ENCODE assay signal across 19 cellular contexts in genomic region chr4:24614881-24615280, GRCh38. TPM values are rescaled to one million over a fixed set of nuclear protein-coding genes. Genes with fewer than 3 reads are reported as not detected.
DNase-seq lines count a peak whose midpoint lies in the region; ATAC-seq and TF ChIP-seq lines count a peak whose summit lies in the region.
"Had no signal": no experiment of that assay in that cellular context is flagged by ENCODE, and none has a peak within 500 bp of the region (broad histone marks: within the 10 kb centered on the region; RNA-seq: fewer than 3 reads in every experiment).

No MANE protein-coding gene starts in this region.

- no peaks in the 10 kb centered on the region for H4K20me1 ChIP-seq in GM23338 (replicated peaks; ENCODE audit: insufficient read depth)
- H4K20me1 ChIP-seq: BLaER1 had no signal

- H3K4me1 Mint-ChIP-seq in activated CD4-positive, alpha-beta T cell treated with anti-CD3 and anti-CD28 coated beads for 36 hours: peaks cover 6% of the 10 kb centered on the region
- no peaks in the 10 kb centered on the region for H3K4me1 Mint-ChIP-seq in GM23338
- peaks cover 8% of the 10 kb centered on the region for H3K4me1 Mint-ChIP-seq in stimulated activated naive CD8-positive, alpha-beta T cell treated with anti-CD3 and anti-CD28 coated beads, Interleukin-15, amount 100 ng/mL, for 72 hours
- H3K4me1 Mint-ChIP-seq: CD4-positive, alpha-beta memory T cell had no signal

- H3F3A ChIP-seq in GM23338 (replicated peaks; ENCODE audit: low read depth): no peaks in the 10 kb centered on the region

- no peak overlapping the region for H3K4me3 Mint-ChIP-seq in activated CD4-positive, alpha-beta T cell treated with anti-CD3 and anti-CD28 coated beads for 36 hours
- no peak overlapping the region for H3K4me3 Mint-ChIP-seq in GM23338
- no peak overlapping the region for H3K4me3 Mint-ChIP-seq in stimulated activated naive CD8-positive, alpha-beta T cell treated with anti-CD3 and anti-CD28 coated beads, Interleukin-15, amount 100 ng/mL, for 72 hours
- H3K4me3 Mint-ChIP-seq: CD14-positive monocyte; CD4-positive, alpha-beta memory T cell; HFFc6; IgD-negative memory B cell had no signal

- POLR2A ChIA-PET in activated CD4-positive, alpha-beta T cell treated with anti-CD3 and anti-CD28 coated beads for 36 hours (lab: Charles Lee): no interaction called here

- CTCF ChIA-PET in activated CD4-positive, alpha-beta T cell treated with anti-CD3 and anti-CD28 coated beads for 36 hours (lab: Charles Lee): interaction anchor here (1.7 kb wide), 1 partner anchor 10 kb away, joined by 4 read pairs; no protein-coding TSS in a partner anchor

- no peak for TF ChIP-seq CTCF in GM23338 (conservative IDR thresholded peaks at IDR 0.05; ENCODE audit: low read depth in 2 of 2)
- TF ChIP-seq CTCF in lower lobe of right lung (IDR thresholded peaks at IDR 0.05): no peak

- H3K4me2 ChIP-seq in GM23338: no peak overlapping the region
- H3K4me2 ChIP-seq: BLaER1 had no signal

- no peak overlapping the region for H3K27ac Mint-ChIP-seq in activated CD4-positive, alpha-beta T cell treated with anti-CD3 and anti-CD28 coated beads for 36 hours
- no peak overlapping the region for H3K27ac Mint-ChIP-seq in GM23338
- no peak overlapping the region for H3K27ac Mint-ChIP-seq in stimulated activated naive CD8-positive, alpha-beta T cell treated with anti-CD3 and anti-CD28 coated beads, Interleukin-15, amount 100 ng/mL, for 72 hours
- H3K27ac Mint-ChIP-seq: CD14-positive monocyte, HFFc6, IgD-negative memory B cell had no signal

- H3K27me3 ChIP-seq in GM23338 (ENCODE audit: insufficient read depth) (no peaks in the 10 kb centered on the region), lower lobe of right lung (ENCODE audit: low read depth) (no peaks in the 10 kb centered on the region)
- H3K27me3 ChIP-seq: BLaER1 had no signal

- H3K36me3 ChIP-seq in GM23338 (ENCODE audit: insufficient read depth) (no peaks in the 10 kb centered on the region), lower lobe of right lung (no peaks in the 10 kb centered on the region)
- H3K36me3 ChIP-seq: BLaER1 had no signal

- peak overlapping the region; percentile 63; the same call in 1 of the 2 replicates for H2AFZ ChIP-seq in GM23338
- H2AFZ ChIP-seq: GM23248 had no signal

- H3K27me3 Mint-ChIP-seq in activated CD4-positive, alpha-beta T cell treated with anti-CD3 and anti-CD28 coated beads for 36 hours: peaks cover 2% of the 10 kb centered on the region
- H3K27me3 Mint-ChIP-seq in GM23338 (ENCODE audit: insufficient read depth, low read depth, poor library complexity): peaks cover 2% of the 10 kb centered on the region
- H3K27me3 Mint-ChIP-seq in stimulated activated naive CD8-positive, alpha-beta T cell treated with anti-CD3 and anti-CD28 coated beads, Interleukin-15, amount 100 ng/mL, for 72 hours: peaks cover 7% of the 10 kb centered on the region

- peaks cover 6% of the 10 kb centered on the region; the same call in 1 of the 2 replicates for H3K9me2 ChIP-seq in GM23338 (ENCODE audit: insufficient read depth)

- intact Hi-C loops in activated CD4-positive, alpha-beta T cell treated with anti-CD3 and anti-CD28 coated beads for 36 hours (cut with DNase I, micrococcal nuclease): no loop called here
- intact Hi-C loops in left colon (cut with DNase I, micrococcal nuclease) (no loop called here), lower lobe of right lung (cut with DNase I) (no loop called here)

- DNase-seq in activated CD4-positive, alpha-beta T cell treated with anti-CD3 and anti-CD28 coated beads for 36 hours: no peak
- DNase-seq in activated CD4-positive, alpha-beta T cell treated with anti-CD3 and anti-CD28 coated beads for 4 hours: no peak
- DNase-seq in GM23338 (ENCODE audit: low spot score): no peak
- no peak for DNase-seq in left colon
- DNase-seq in stimulated activated naive CD8-positive, alpha-beta T cell treated with anti-CD3 and anti-CD28 coated beads, Interleukin-15, amount 100 ng/mL, for 72 hours: no peak
- DNase-seq in lower lobe of right lung: no peak
- DNase-seq: 8988T; CD4-positive, alpha-beta memory T cell; DMS153; DMS79; GF-D8; GM23248; HFFc6 had no signal

- H3K4me3 ChIP-seq in GM23338: no peak overlapping the region
- H3K4me3 ChIP-seq in lower lobe of right lung: no peak overlapping the region
- H3K4me3 ChIP-seq: BLaER1, GM23248 had no signal

- no peaks in the 10 kb centered on the region for H3K36me3 Mint-ChIP-seq in activated CD4-positive, alpha-beta T cell treated with anti-CD3 and anti-CD28 coated beads for 36 hours (ENCODE audit: low read depth)
- no peaks in the 10 kb centered on the region for H3K36me3 Mint-ChIP-seq in GM23338 (ENCODE audit: low read depth)
- H3K36me3 Mint-ChIP-seq: CD14-positive monocyte had no signal

- H3K4me1 ChIP-seq in GM23338 (ENCODE audit: insufficient read depth) (no peaks in the 10 kb centered on the region), lower lobe of right lung (no peaks in the 10 kb centered on the region)
- H3K4me1 ChIP-seq: BLaER1 had no signal

- no peaks in the 10 kb centered on the region for H3K79me2 ChIP-seq in GM23338 (replicated peaks; ENCODE audit: insufficient read depth)

- H3K9me3 Mint-ChIP-seq in activated CD4-positive, alpha-beta T cell treated with anti-CD3 and anti-CD28 coated beads for 36 hours (ENCODE audit: low read depth): peaks cover 2% of the 10 kb centered on the region
- H3K9me3 Mint-ChIP-seq in GM23338: peaks cover 3% of the 10 kb centered on the region; the same call in 2 of the 3 replicates
- H3K9me3 Mint-ChIP-seq in stimulated activated naive CD8-positive, alpha-beta T cell treated with anti-CD3 and anti-CD28 coated beads, Interleukin-15, amount 100 ng/mL, for 72 hours: peaks cover 8 to 11% of the 10 kb centered on the region in 2 donors

- H3K9me3 ChIP-seq in lower lobe of right lung: no peaks in the 10 kb centered on the region

- H3K27ac ChIP-seq in GM23338 (ENCODE audit: low read depth): no peak overlapping the region
- H3K27ac ChIP-seq in lower lobe of right lung: no peak overlapping the region
- H3K27ac ChIP-seq: BLaER1, GM23248 had no signal

- peak; percentile 81 for ATAC-seq in activated CD4-positive, alpha-beta T cell treated with anti-CD3 and anti-CD28 coated beads for 36 hours
- ATAC-seq in GM23338 (no peak), left colon (peak; percentile 95), lower lobe of right lung (no peak), HG02763 (IDR thresholded peaks at IDR 0.05; ENCODE audit: unreplicated experiment) (no peak)
- ATAC-seq in stimulated activated naive CD8-positive, alpha-beta T cell treated with anti-CD3 and anti-CD28 coated beads, Interleukin-15, amount 100 ng/mL, for 72 hours: peak; percentile 52
- ATAC-seq: HCT116, HepG2 had no signal

TF ChIP-seq in GM23338, 12 proteins besides CTCF, POLR2A, EP300 and RAD21 (continues in another document):
- no peak for TF ChIP-seq CREB1 (CRISPR knock-in tag; IDR thresholded peaks at IDR 0.05; ENCODE audit: low read depth)
- no peak for TF ChIP-seq REST (IDR thresholded peaks at IDR 0.05; ENCODE audit: unreplicated experiment)
- TF ChIP-seq POLR2AphosphoS5 (IDR thresholded peaks at IDR 0.05; ENCODE audit: low read depth): no peak
- TF ChIP-seq EZH2phosphoT487 (IDR thresholded peaks at IDR 0.05; ENCODE audit: unreplicated experiment): no peak
- TF ChIP-seq NANOG (IDR thresholded peaks at IDR 0.05; ENCODE audit: borderline replicate concordance): no peak
- TF ChIP-seq ZNF331 (CRISPR knock-in tag; IDR thresholded peaks at IDR 0.05; ENCODE audit: low read depth): no peak
- no peak for TF ChIP-seq ETS1 (IDR thresholded peaks at IDR 0.05)
- TF ChIP-seq ZNF114 (CRISPR knock-in tag; IDR thresholded peaks at IDR 0.05): no peak
- no peak for TF ChIP-seq STAT1 (IDR thresholded peaks at IDR 0.05; ENCODE audit: unreplicated experiment)
- no peak for TF ChIP-seq JUNB (IDR thresholded peaks at IDR 0.05; ENCODE audit: unreplicated experiment)
- no peak for TF ChIP-seq EZH2 (IDR thresholded peaks at IDR 0.05; ENCODE audit: low read depth, unreplicated experiment)

RNA-seq across cellular contexts. Expression of gene DHX15, which starts 30.5 kb away (rescaled TPM):
- total RNA-seq in activated CD4-positive, alpha-beta T cell treated with anti-CD3 and anti-CD28 coated beads for 36 hours: 100 to 1,000 TPM; 201 to 210 TPM
- 336 and 372 TPM in 2 replicates for total RNA-seq in GM23338 (2014; rRNA removed; shearing (Covaris generic))
- 226 and 229 TPM in 2 replicates for polyA plus RNA-seq in GM23338 (2016; fragmentation: Nextera tagmentation; extraction: Ambion mirVana)
- total RNA-seq in left colon (100 to 1,000 TPM; 114 to 124 TPM), lower lobe of right lung (93.2 TPM)

Comparison
In these comparisons a context has a peak if more than half of its experiments do, and no peak if none do; other contexts are left out.
1. ATAC-seq: peak in activated CD4-positive, alpha-beta T cell treated with anti-CD3 and anti-CD28 coated beads for 36 hours (single experiment), left colon (single experiment) and stimulated activated naive CD8-positive, alpha-beta T cell treated with anti-CD3 and anti-CD28 coated beads, Interleukin-15, amount 100 ng/mL, for 72 hours (single experiment); none in GM23338 (single experiment), lower lobe of right lung (0 of 2) and HG02763 (single experiment).